ENCODE assay signal across 23 cellular contexts in the genomic region with DNA sequence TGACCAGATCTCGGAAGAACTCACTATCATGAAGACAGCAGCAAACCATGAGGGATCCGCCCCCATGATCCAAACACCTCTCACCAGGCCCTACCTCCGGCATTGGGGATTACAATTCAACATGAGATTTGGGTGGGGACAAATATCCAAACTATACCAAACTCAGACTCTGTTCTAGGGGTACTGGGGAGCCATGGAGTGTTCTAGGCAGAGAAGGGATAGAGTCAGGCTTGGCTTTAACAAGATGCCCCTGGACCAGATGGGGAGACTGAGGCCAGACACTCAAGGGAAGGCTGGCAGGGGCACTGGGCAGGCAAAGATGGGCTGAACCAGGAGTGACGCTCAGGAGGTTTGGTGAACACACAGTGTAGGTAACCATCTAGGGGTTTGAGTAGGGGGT. TPM values are rescaled to one million over a fixed set of nuclear protein-coding genes. Genes with fewer than 3 reads are reported as not detected.
DNase-seq lines count a peak whose midpoint lies in the region; ATAC-seq and TF ChIP-seq lines count a peak whose summit lies in the region.
"Had no signal": no experiment of that assay in that cellular context is flagged by ENCODE, and none has a peak within 500 bp of the region (broad histone marks: within the 10 kb centered on the region; RNA-seq: fewer than 3 reads in every experiment).

No MANE protein-coding gene starts in this region.

- H3K9me2 ChIP-seq in hepatocyte (replicated peaks; ENCODE audit: insufficient read depth), result no peaks in the 10 kb centered on the region

- DNase-seq in activated naive CD4-positive, alpha-beta T cell treated with anti-CD3 and anti-CD28 coated beads for 36 hours, result no peak
- no peak for DNase-seq in T-cell
- no peak for DNase-seq in effector memory CD4-positive, alpha-beta T cell
- DNase-seq in stimulated activated naive B cell treated with anti-CD40 and anti-IgM and Interleukin-4, amounts not matched to agents 10 μg/mL and 1 μg/mL and 100 μg/mL, for 72 hours, result no peak
- DNase-seq in SK-N-DZ (ENCODE audit: low spot score), result no peak
- DNase-seq in testis, result no peak
- no peak for DNase-seq in hepatocyte (ENCODE audit: low spot score)
- DNase-seq: COR-L47, GF-D8, H9, NCI-H1048, NCI-H1436, NCI-H1930, NCI-H226, NCI-H524 treated with DMSO at 0.1 percent for 48 hours, RPMI8226, SHP77 treated with DMSO at 0.1 percent for 48 hours had no signal

- TF ChIP-seq CTCF in testis (IDR thresholded peaks at IDR 0.05) (no peak), hepatocyte (IDR thresholded peaks at IDR 0.05; ENCODE audit: poor library complexity) (no peak)

- H3K9me3 Mint-ChIP-seq in activated naive CD4-positive, alpha-beta T cell treated with anti-CD3 and anti-CD28 coated beads, Interleukin-2, amount 50 U/mL, for 24 hours, result no peaks in the 10 kb centered on the region
- H3K9me3 Mint-ChIP-seq in activated naive CD4-positive, alpha-beta T cell treated with anti-CD3 and anti-CD28 coated beads for 36 hours, result no peaks in the 10 kb centered on the region
- no peaks in the 10 kb centered on the region for H3K9me3 Mint-ChIP-seq in T-cell
- no peaks in the 10 kb centered on the region for H3K9me3 Mint-ChIP-seq in stimulated activated naive B cell treated with anti-CD40 and anti-IgM and Interleukin-4, amounts not matched to agents 10 μg/mL and 1 μg/mL and 100 μg/mL, for 72 hours
- H3K9me3 Mint-ChIP-seq: H9 had no signal

- H3K4me3 Mint-ChIP-seq in activated naive CD4-positive, alpha-beta T cell treated with anti-CD3 and anti-CD28 coated beads, Interleukin-2, amount 50 U/mL, for 24 hours, result no peak overlapping the region
- H3K4me3 Mint-ChIP-seq in activated naive CD4-positive, alpha-beta T cell treated with anti-CD3 and anti-CD28 coated beads for 36 hours, result no peak overlapping the region
- no peak overlapping the region for H3K4me3 Mint-ChIP-seq in T-cell
- H3K4me3 Mint-ChIP-seq in stimulated activated naive B cell treated with anti-CD40 and anti-IgM and Interleukin-4, amounts not matched to agents 10 μg/mL and 1 μg/mL and 100 μg/mL, for 72 hours, result no peak overlapping the region
- H3K4me3 Mint-ChIP-seq: H9 had no signal

- no peak overlapping the region for H3K4me3 ChIP-seq in effector memory CD4-positive, alpha-beta T cell (ENCODE audit: insufficient read depth, low read depth, low read length, poor library complexity, severe bottlenecking)
- H3K4me3 ChIP-seq in testis (no peak overlapping the region), hepatocyte (no peak overlapping the region)
- H3K4me3 ChIP-seq: GM12878 had no signal

- H3K27me3 ChIP-seq in effector memory CD4-positive, alpha-beta T cell (replicated peaks; ENCODE audit: control insufficient read depth, insufficient read depth, low read length, poor library complexity, severe bottlenecking), result no peaks in the 10 kb centered on the region
- H3K27me3 ChIP-seq in testis (no peaks in the 10 kb centered on the region), hepatocyte (no peaks in the 10 kb centered on the region)

- POLR2A ChIA-PET in T-cell (lab: Charles Lee), result no interaction called here

- CTCF ChIA-PET in activated naive CD4-positive, alpha-beta T cell treated with anti-CD3 and anti-CD28 coated beads for 36 hours (lab: Charles Lee), result no interaction called here
- CTCF ChIA-PET in T-cell (lab: Charles Lee), result no interaction called here

- no peak overlapping the region for H2AFZ ChIP-seq in hepatocyte

- peaks cover 79% of the 10 kb centered on the region for H3K36me3 ChIP-seq in effector memory CD4-positive, alpha-beta T cell (ENCODE audit: control insufficient read depth, insufficient read depth, low read length)
- H3K36me3 ChIP-seq in testis (ENCODE audit: low read depth, missing control alignments) (no peaks in the 10 kb centered on the region), hepatocyte (replicated peaks; ENCODE audit: insufficient read depth, low read depth) (no peaks in the 10 kb centered on the region)

- intact Hi-C loops in activated naive CD4-positive, alpha-beta T cell treated with anti-CD3 and anti-CD28 coated beads for 36 hours (cut with micrococcal nuclease), result no loop called here
- intact Hi-C loops in testis (cut with DNase I; ENCODE audit: low total_unique reads), result no loop called here

- H3K79me2 ChIP-seq in hepatocyte, result no peaks in the 10 kb centered on the region

- peaks cover 28% of the 10 kb centered on the region for H3K4me1 ChIP-seq in effector memory CD4-positive, alpha-beta T cell (ENCODE audit: control insufficient read depth, insufficient read depth, low read length, poor library complexity, severe bottlenecking)
- peaks cover 3% of the 10 kb centered on the region for H3K4me1 ChIP-seq in testis
- H3K4me1 ChIP-seq in hepatocyte (ENCODE audit: insufficient read depth), result no peaks in the 10 kb centered on the region

- H3K27ac Mint-ChIP-seq in activated naive CD4-positive, alpha-beta T cell treated with anti-CD3 and anti-CD28 coated beads, Interleukin-2, amount 50 U/mL, for 24 hours, result peak overlapping the region; percentile 23
- no peak overlapping the region for H3K27ac Mint-ChIP-seq in activated naive CD4-positive, alpha-beta T cell treated with anti-CD3 and anti-CD28 coated beads for 36 hours
- H3K27ac Mint-ChIP-seq in T-cell, result peak overlapping the region; percentile 65 to 79
- H3K27ac Mint-ChIP-seq in stimulated activated naive B cell treated with anti-CD40 and anti-IgM and Interleukin-4, amounts not matched to agents 10 μg/mL and 1 μg/mL and 100 μg/mL, for 72 hours, result peak overlapping the region; percentile 69
- H3K27ac Mint-ChIP-seq: H9 had no signal

- no peaks in the 10 kb centered on the region for H4K20me1 ChIP-seq in hepatocyte (ENCODE audit: insufficient read depth, poor library complexity, severe bottlenecking)

- peaks cover 35% of the 10 kb centered on the region for H3K4me1 Mint-ChIP-seq in activated naive CD4-positive, alpha-beta T cell treated with anti-CD3 and anti-CD28 coated beads, Interleukin-2, amount 50 U/mL, for 24 hours
- H3K4me1 Mint-ChIP-seq in activated naive CD4-positive, alpha-beta T cell treated with anti-CD3 and anti-CD28 coated beads for 36 hours (ENCODE audit: low read depth), result peaks cover 20% of the 10 kb centered on the region
- peaks cover 39 to 46% (median 43%) of the 10 kb centered on the region in 3 donors for H3K4me1 Mint-ChIP-seq in T-cell
- H3K4me1 Mint-ChIP-seq in stimulated activated naive B cell treated with anti-CD40 and anti-IgM and Interleukin-4, amounts not matched to agents 10 μg/mL and 1 μg/mL and 100 μg/mL, for 72 hours, result peaks cover 23 to 30% of the 10 kb centered on the region in 2 donors
- H3K4me1 Mint-ChIP-seq: H9 had no signal

- H3K9me3 ChIP-seq in effector memory CD4-positive, alpha-beta T cell (ENCODE audit: control insufficient read depth, low read length), result no peaks in the 10 kb centered on the region
- H3K9me3 ChIP-seq in testis (no peaks in the 10 kb centered on the region), hepatocyte (ENCODE audit: low read depth) (no peaks in the 10 kb centered on the region)

- H3K27me3 Mint-ChIP-seq in activated naive CD4-positive, alpha-beta T cell treated with anti-CD3 and anti-CD28 coated beads, Interleukin-2, amount 50 U/mL, for 24 hours, result no peaks in the 10 kb centered on the region
- H3K27me3 Mint-ChIP-seq in activated naive CD4-positive, alpha-beta T cell treated with anti-CD3 and anti-CD28 coated beads for 36 hours (ENCODE audit: low read depth), result no peaks in the 10 kb centered on the region
- H3K27me3 Mint-ChIP-seq in T-cell, result no peaks in the 10 kb centered on the region
- no peaks in the 10 kb centered on the region for H3K27me3 Mint-ChIP-seq in stimulated activated naive B cell treated with anti-CD40 and anti-IgM and Interleukin-4, amounts not matched to agents 10 μg/mL and 1 μg/mL and 100 μg/mL, for 72 hours

- TF ChIP-seq POLR2A in testis (IDR thresholded peaks at IDR 0.05), result no peak

- peak overlapping the region; percentile 38 for H3K27ac ChIP-seq in effector memory CD4-positive, alpha-beta T cell (ENCODE audit: insufficient read depth, low read length, poor library complexity, severe bottlenecking)
- no peak overlapping the region for H3K27ac ChIP-seq in testis
- H3K27ac ChIP-seq in hepatocyte, result no peak overlapping the region
- H3K27ac ChIP-seq: HL-60 had no signal

- 92 to 97% methylated on average over 3 to 4 of the region's 4 CpGs for WGBS in testis, 2 donors
- WGBS in hepatocyte (ENCODE audit: low lambda C conversion rate, missing lambda C conversion rate), result 92% methylated on average over 4 of the region's 4 CpGs

- H3K4me2 ChIP-seq in hepatocyte, result no peak overlapping the region

- ATAC-seq in T-cell (replicated peaks in 1 of 4), result no peak
- ATAC-seq in stimulated activated naive B cell treated with anti-CD40 and anti-IgM and Interleukin-4, amounts not matched to agents 10 μg/mL and 1 μg/mL and 100 μg/mL, for 72 hours (replicated peaks), result no peak
- ATAC-seq: GM12878 had no signal

- H3K36me3 Mint-ChIP-seq in activated naive CD4-positive, alpha-beta T cell treated with anti-CD3 and anti-CD28 coated beads, Interleukin-2, amount 50 U/mL, for 24 hours, result peaks cover 21% of the 10 kb centered on the region
- H3K36me3 Mint-ChIP-seq in activated naive CD4-positive, alpha-beta T cell treated with anti-CD3 and anti-CD28 coated beads for 36 hours (ENCODE audit: low read depth), result peaks cover 54% of the 10 kb centered on the region
- peaks cover 55% of the 10 kb centered on the region for H3K36me3 Mint-ChIP-seq in T-cell
- peaks cover 46 to 74% of the 10 kb centered on the region in 2 donors for H3K36me3 Mint-ChIP-seq in stimulated activated naive B cell treated with anti-CD40 and anti-IgM and Interleukin-4, amounts not matched to agents 10 μg/mL and 1 μg/mL and 100 μg/mL, for 72 hours

RNA-seq across cellular contexts. Expression of a gene that starts 11.9 kb away (rescaled TPM):
- total RNA-seq in activated naive CD4-positive, alpha-beta T cell treated with anti-CD3 and anti-CD28 coated beads for 36 hours, result under 1 TPM; 0.83 to 0.89 TPM
- 1 to 10 TPM; 1.1 to 4.3 (median 3.7) TPM for total RNA-seq in T-cell
- polyA plus RNA-seq in SK-N-DZ (2014; cell fraction: cytosol; rRNA removed), result 0.52 and 0.85 TPM in 2 replicates
- polyA plus RNA-seq in SK-N-DZ (2014; cell fraction: nucleus; rRNA removed), result 1.5 and 2.4 TPM in 2 replicates
- total RNA-seq in testis, result 1 to 10 TPM; 3.5 to 6.6 TPM
- 7.5 TPM for polyA plus RNA-seq in testis (ENCODE audit: insufficient read depth, low read depth, low replicate concordance)
- total RNA-seq in hepatocyte, result 0.20 and 0.60 TPM in 2 replicates
- 2.5 and 3.1 TPM in 2 replicates for polyA plus RNA-seq in hepatocyte

RNA-seq across cellular contexts. Expression of a gene that starts 18.3 kb away (rescaled TPM):
- 100 to 1,000 TPM; 117 to 125 TPM for total RNA-seq in activated naive CD4-positive, alpha-beta T cell treated with anti-CD3 and anti-CD28 coated beads for 36 hours
- 100 to 1,000 TPM; 189 to 318 (median 227) TPM for total RNA-seq in T-cell
- 11.7 and 12.7 TPM in 2 replicates for polyA plus RNA-seq in SK-N-DZ (2014; cell fraction: cytosol; rRNA removed)
- 67.5 and 104 TPM in 2 replicates for polyA plus RNA-seq in SK-N-DZ (2014; cell fraction: nucleus; rRNA removed)
- 10 to 100 TPM; 92.4 to 99.3 TPM for total RNA-seq in testis
- polyA plus RNA-seq in testis (ENCODE audit: insufficient read depth, low read depth, low replicate concordance), result 62.8 TPM
- 34.8 and 35.4 TPM in 2 replicates for total RNA-seq in hepatocyte
- 80.2 and 92.4 TPM in 2 replicates for polyA plus RNA-seq in hepatocyte

RNA-seq across cellular contexts. Expression of a gene that starts 23.1 kb away (rescaled TPM):
- not detected for total RNA-seq in activated naive CD4-positive, alpha-beta T cell treated with anti-CD3 and anti-CD28 coated beads for 36 hours
- total RNA-seq in T-cell, result under 1 TPM in 3 of 5 donors, not detected in 2; 0.41 to 0.51 (median 0.46) TPM
- polyA plus RNA-seq in SK-N-DZ (2014; cell fraction: cytosol; rRNA removed), result not detected in 2 replicates
- not detected in 2 replicates for polyA plus RNA-seq in SK-N-DZ (2014; cell fraction: nucleus; rRNA removed)
- 1 to 10 TPM in 1 of 2 donors, under 1 TPM in 1; 0.79 to 1.7 TPM for total RNA-seq in testis
- polyA plus RNA-seq in testis (ENCODE audit: insufficient read depth, low read depth, low replicate concordance), result 8.2 TPM
- 150 and 162 TPM in 2 replicates for total RNA-seq in hepatocyte
- polyA plus RNA-seq in hepatocyte, result 206 and 241 TPM in 2 replicates
- total RNA-seq: HT1080, MCF 10A had no signal
- polyA plus RNA-seq: BJ had no signal

RNA-seq across cellular contexts. Expression of a gene that starts 54.4 kb away (rescaled TPM):
- total RNA-seq in activated naive CD4-positive, alpha-beta T cell treated with anti-CD3 and anti-CD28 coated beads for 36 hours, result 1 to 10 TPM; 3.1 to 3.5 TPM
- total RNA-seq in T-cell, result 10 to 100 TPM; 14.1 to 29.0 (median 26.8) TPM
- polyA plus RNA-seq in SK-N-DZ (2014; cell fraction: cytosol; rRNA removed), result 1.8 and 2.3 TPM in 2 replicates
- 2.4 and 2.8 TPM in 2 replicates for polyA plus RNA-seq in SK-N-DZ (2014; cell fraction: nucleus; rRNA removed)
- total RNA-seq in testis, result 1 to 10 TPM; 5.4 to 6.6 TPM
- 2.3 TPM for polyA plus RNA-seq in testis (ENCODE audit: insufficient read depth, low read depth, low replicate concordance)
- 9.5 and 10.6 TPM in 2 replicates for total RNA-seq in hepatocyte
- polyA plus RNA-seq in hepatocyte, result 3.5 and 3.6 TPM in 2 replicates

Comparison
In these comparisons a context has a peak if more than half of its experiments do, and no peak if none do; other contexts are left out.
1. RNA of a gene that starts 23.1 kb away (total RNA-seq): 150 to 162 TPM in hepatocyte; 0.79 to 1.7 TPM in testis, 0.41 to 0.51 TPM in T-cell and not detected in activated naive CD4-positive, alpha-beta T cell treated with anti-CD3 and anti-CD28 coated beads for 36 hours; every median in the first group is over 10 times any median in the second.